In genomic region chr11:75100314-75100713, GRCh38 we compare ENCODE assay signal across 8 cellular contexts. TPM values are rescaled to one million over a fixed set of nuclear protein-coding genes. Genes with fewer than 3 reads are reported as not detected.
A peak's percentile ranks its signal among the peaks of the same experiment; 100 is the strongest.
DNase-seq lines count a peak whose midpoint lies in the region; ATAC-seq and TF ChIP-seq lines count a peak whose summit lies in the region.

No MANE protein-coding gene starts in this region.

- H2AFZ ChIP-seq in osteoblast (ENCODE audit: low read length) = peak overlapping the region; percentile 3

- H3K79me2 ChIP-seq in osteoblast (ENCODE audit: insufficient read depth, low read length) = no peaks in the 10 kb centered on the region

- H3K36me3 ChIP-seq in osteoblast (ENCODE audit: insufficient read depth, low read length) (no peaks in the 10 kb centered on the region), Peyer's patch (no peaks in the 10 kb centered on the region)

- H3K4me2 ChIP-seq in osteoblast (ENCODE audit: insufficient read depth, low read length) = no peak overlapping the region

- peaks cover 59% of the 10 kb centered on the region for H3K27me3 Mint-ChIP-seq in T-helper 17 cell

- H3K36me3 Mint-ChIP-seq in T-helper 17 cell (ENCODE audit: low read depth) = no peaks in the 10 kb centered on the region

- H3K4me3 Mint-ChIP-seq in T-helper 17 cell = no peak overlapping the region

- no peak for TF ChIP-seq POLR2A in Peyer's patch (IDR thresholded peaks at IDR 0.05)

- ATAC-seq in HG03045 (IDR thresholded peaks at IDR 0.05; ENCODE audit: unreplicated experiment) = peak; percentile 97
- ATAC-seq in T-helper 17 cell = peak; percentile 36

- H3K9me3 ChIP-seq in T-helper 17 cell (ENCODE audit: control insufficient read depth, low read length, poor library complexity, severe bottlenecking) (no peaks in the 10 kb centered on the region), osteoblast (ENCODE audit: low read depth, low read length) (no peaks in the 10 kb centered on the region), Peyer's patch (no peaks in the 10 kb centered on the region)

- DNase-seq in stimulated activated naive CD4-positive, alpha-beta T cell treated with Interleukin-2 at 50 U/mL for 16 hours (lab: John Stamatoyannopoulos, UW) = peak; percentile 22
- no peak for DNase-seq in stimulated activated naive CD4-positive, alpha-beta T cell (lab: John Stamatoyannopoulos, UW)
- DNase-seq in T-helper 17 cell (no peak), osteoblast (ENCODE audit: insufficient read length, low spot score, missing footprints) (peak; percentile 77), superior temporal gyrus (ENCODE audit: extremely low spot score) (no peak), Peyer's patch (no peak)
- DNase-seq in activated effector memory CD4-positive, alpha-beta T cell treated with Interleukin-2 at 50 U/mL for 16 hours = no peak

- no peak overlapping the region for H3K27ac Mint-ChIP-seq in T-helper 17 cell

- H3K4me1 ChIP-seq in osteoblast (ENCODE audit: insufficient read depth, low read length) = peaks cover 17% of the 10 kb centered on the region
- no peaks in the 10 kb centered on the region for H3K4me1 ChIP-seq in Peyer's patch

- no peak for TF ChIP-seq CTCF in osteoblast (IDR thresholded peaks at IDR 0.05; ENCODE audit: extremely low read depth, low read depth, low read length)
- TF ChIP-seq CTCF in Peyer's patch (IDR thresholded peaks at IDR 0.05) = no peak

- no peaks in the 10 kb centered on the region for H4K20me1 ChIP-seq in osteoblast (ENCODE audit: insufficient read depth, low read length)

- H3K27ac ChIP-seq in osteoblast (ENCODE audit: low read depth, low read length) = no peak overlapping the region
- H3K27ac ChIP-seq in Peyer's patch = no peak overlapping the region

- peaks cover 9% of the 10 kb centered on the region for H3K4me1 Mint-ChIP-seq in T-helper 17 cell

- H3K27me3 ChIP-seq in osteoblast (ENCODE audit: insufficient read depth, low read length) (peaks cover 10% of the 10 kb centered on the region), Peyer's patch (no peaks in the 10 kb centered on the region)

- H3K4me3 ChIP-seq in osteoblast (ENCODE audit: insufficient read depth, low read length) (no peak overlapping the region), Peyer's patch (no peak overlapping the region)

RNA-seq across cellular contexts. Expression of gene OR2AT4, which starts 3.6 kb away (rescaled TPM):
- total RNA-seq in T-helper 17 cell (not detected), osteoblast (not detected in 2 replicates), Peyer's patch (not detected)

RNA-seq across cellular contexts. Expression of gene SLCO2B1, which starts 50.6 kb away (rescaled TPM):
- not detected for total RNA-seq in T-helper 17 cell
- total RNA-seq in osteoblast = under 0.01 and 0.72 TPM in 2 replicates
- total RNA-seq in Peyer's patch = 100 to 1,000 TPM in 3 of 4 donors, 10 to 100 TPM in 1; 44.6 to 297 (median 208) TPM

Comparison
In these comparisons a context has a peak if more than half of its experiments do, and no peak if none do; other contexts are left out.
1. DNase-seq: peak in stimulated activated naive CD4-positive, alpha-beta T cell treated with Interleukin-2 at 50 U/mL for 16 hours (single experiment) and osteoblast (single experiment); none in stimulated activated naive CD4-positive, alpha-beta T cell (0 of 6), T-helper 17 cell (0 of 3), superior temporal gyrus (single experiment), activated effector memory CD4-positive, alpha-beta T cell treated with Interleukin-2 at 50 U/mL for 16 hours (single experiment) and Peyer's patch (0 of 3).
2. RNA of gene SLCO2B1, which starts 50.6 kb away (total RNA-seq): 44.6 to 297 TPM in Peyer's patch; under 0.01 to 0.72 TPM in osteoblast and not detected in T-helper 17 cell; every median in the first group is over 10 times any median in the second.